Comparison of ENCODE assay signal across 24 cellular contexts in genomic region chr20:32787168-32787567, GRCh38.
"Had no signal": no experiment of that assay in that cellular context is flagged by ENCODE, and none has a peak within 500 bp of the region (broad histone marks: within the 10 kb centered on the region; RNA-seq: fewer than 3 reads in every experiment).

No MANE protein-coding gene starts in this region.

- H3K9ac ChIP-seq: parathyroid adenoma had no signal

- H3K4me3 Mint-ChIP-seq: naive thymus-derived CD8-positive, alpha-beta T cell had no signal

- H3K9me3 Mint-ChIP-seq: naive thymus-derived CD8-positive, alpha-beta T cell had no signal

- H3K27me3 Mint-ChIP-seq: naive thymus-derived CD8-positive, alpha-beta T cell had no signal

- DNase-seq: cortex of kidney; dorsolateral prefrontal cortex; effector CD8-positive, alpha-beta T cell; gastrocnemius medialis; heart right ventricle; hypothalamus; islet precursor cell; mammary epithelial cell; naive thymus-derived CD8-positive, alpha-beta T cell; retina; stimulated activated CD4-positive, alpha-beta T cell treated with anti-CD3 and anti-CD28 coated beads, Interleukin-2, amount 100 ng/mL, for 24 hours; stimulated activated naive CD4-positive, alpha-beta T cell; stomach; substantia nigra; transverse colon had no signal

- H3K36me3 ChIP-seq: gastrocnemius medialis, prostate gland, thoracic aorta, transverse colon had no signal

- H3K27me3 ChIP-seq: dorsolateral prefrontal cortex, esophagus muscularis mucosa, gastrocnemius medialis, heart right ventricle, stomach, transverse colon had no signal

- H3K4me3 ChIP-seq: dorsolateral prefrontal cortex, esophagus muscularis mucosa, gastrocnemius medialis, heart right ventricle, prostate gland, skin epidermis, stomach, thoracic aorta, transverse colon had no signal

- H3K79me2 ChIP-seq: parathyroid adenoma had no signal

- FAIRE-seq: endometrium had no signal

- ATAC-seq: heart right ventricle; left lobe of liver; naive thymus-derived CD8-positive, alpha-beta T cell; sciatic nerve had no signal

- H3K4me1 ChIP-seq: parathyroid adenoma, prostate gland, stomach, transverse colon had no signal

- H3K9me3 ChIP-seq: esophagus muscularis mucosa, gastrocnemius medialis, heart right ventricle, prostate gland, stomach, thoracic aorta, transverse colon had no signal

- H2AFZ ChIP-seq: parathyroid adenoma had no signal

- H3K27ac ChIP-seq: dorsolateral prefrontal cortex, epithelial cell of prostate, esophagus muscularis mucosa, heart right ventricle, parathyroid adenoma, prostate gland, skin epidermis, stomach, thoracic aorta, transverse colon had no signal
